In the genomic region with DNA sequence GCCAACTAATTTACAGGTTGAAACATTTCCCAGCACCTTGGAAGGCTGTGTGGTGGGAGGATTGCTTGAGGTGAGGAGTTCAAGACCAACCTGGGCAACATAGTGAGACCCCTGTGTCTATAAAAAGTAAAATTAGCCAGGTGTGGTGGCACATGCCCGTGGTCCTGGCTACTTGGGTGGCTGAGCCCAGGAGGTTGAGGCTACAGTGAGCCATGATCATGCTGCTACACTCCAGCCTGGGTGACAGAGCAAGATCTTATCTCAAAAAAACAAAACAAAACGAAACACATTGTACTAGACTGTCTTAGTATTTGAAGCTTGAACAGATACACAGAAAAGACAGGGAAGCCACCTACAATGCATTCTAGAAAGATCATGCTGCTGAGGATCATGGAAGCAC, we compare ENCODE assay signal across 16 cellular contexts. TPM values are rescaled to one million over a fixed set of nuclear protein-coding genes. Genes with fewer than 3 reads are reported as not detected.
DNase-seq lines count a peak whose midpoint lies in the region; ATAC-seq and TF ChIP-seq lines count a peak whose summit lies in the region.
"Had no signal": no experiment of that assay in that cellular context is flagged by ENCODE, and none has a peak within 500 bp of the region (broad histone marks: within the 10 kb centered on the region; RNA-seq: fewer than 3 reads in every experiment).

No MANE protein-coding gene starts in this region.

- no peaks in the 10 kb centered on the region for H3K27me3 Mint-ChIP-seq in activated naive CD8-positive, alpha-beta T cell
- H3K27me3 Mint-ChIP-seq in activated naive CD8-positive, alpha-beta T cell treated with anti-CD3 and anti-CD28 coated beads for 36 hours, result no peaks in the 10 kb centered on the region

- H3K36me3 ChIP-seq in Loucy (ENCODE audit: insufficient read depth, low read length) (no peaks in the 10 kb centered on the region), psoas muscle (ENCODE audit: insufficient read depth in 1 of 2, low read depth in 1 of 2) (no peaks in the 10 kb centered on the region), WERI-Rb-1 (peaks cover 2% of the 10 kb centered on the region), sigmoid colon (no peaks in the 10 kb centered on the region)
- H3K36me3 ChIP-seq: upper lobe of left lung had no signal

- peak overlapping the region; percentile 82 for H3K4me2 ChIP-seq in Loucy (ENCODE audit: low read depth, low read length, poor library complexity, severe bottlenecking)

- peak overlapping the region; percentile 100 for H3K4me3 ChIP-seq in Loucy (ENCODE audit: low read length, poor library complexity, severe bottlenecking)
- peak overlapping the region; percentile 99 for H3K4me3 ChIP-seq in coronary artery
- H3K4me3 ChIP-seq in psoas muscle, result peak overlapping the region; percentile 75
- H3K4me3 ChIP-seq in WERI-Rb-1 (ENCODE audit: low read depth, low read length), result no peak overlapping the region
- no peak overlapping the region for H3K4me3 ChIP-seq in sigmoid colon
- H3K4me3 ChIP-seq: mucosa of descending colon had no signal

- no peaks in the 10 kb centered on the region for H3F3A ChIP-seq in Loucy (ENCODE audit: low read depth)

- H3K27ac ChIP-seq in coronary artery (no peak overlapping the region), psoas muscle (no peak overlapping the region), WERI-Rb-1 (no peak overlapping the region), sigmoid colon (no peak overlapping the region)
- H3K27ac ChIP-seq: foreskin keratinocyte, upper lobe of left lung had no signal

- DNase-seq in activated naive CD8-positive, alpha-beta T cell treated with anti-CD3 and anti-CD28 coated beads for 36 hours, result no peak
- DNase-seq in coronary artery (ENCODE audit: low spot score), result no peak
- DNase-seq in psoas muscle, result no peak
- DNase-seq in WERI-Rb-1, result no peak
- no peak for DNase-seq in sigmoid colon
- DNase-seq: activated T-cell treated with anti-CD3 and anti-CD28 coated beads, Interleukin-2, amount 50 U/mL, for 1 hour; DMS79; foreskin keratinocyte; mucosa of descending colon; NCI-H2029; NCI-H774; stimulated activated CD4-positive, alpha-beta T cell treated with anti-CD3 and anti-CD28 coated beads, Interleukin-1b, Interleukin-23, amount 100 ng/mL, for 48 hours; upper lobe of left lung had no signal

- ATAC-seq in psoas muscle (no peak), GM18511 (IDR thresholded peaks at IDR 0.05; ENCODE audit: unreplicated experiment) (no peak)
- ATAC-seq: foreskin keratinocyte, mucosa of descending colon had no signal

- no peak overlapping the region for H3K27ac Mint-ChIP-seq in activated naive CD8-positive, alpha-beta T cell
- no peak overlapping the region for H3K27ac Mint-ChIP-seq in activated naive CD8-positive, alpha-beta T cell treated with anti-CD3 and anti-CD28 coated beads for 36 hours

- no peaks in the 10 kb centered on the region for H4K20me1 ChIP-seq in Loucy (ENCODE audit: insufficient read depth, low read length, poor library complexity, severe bottlenecking)

- H3K27me3 ChIP-seq in Loucy (ENCODE audit: insufficient read depth, low read length, poor library complexity, severe bottlenecking) (no peaks in the 10 kb centered on the region), psoas muscle (ENCODE audit: insufficient read depth in 3 of 3, low read length in 2 of 3) (no peaks in the 10 kb centered on the region), WERI-Rb-1 (ENCODE audit: insufficient read depth, low read depth, severe bottlenecking) (no peaks in the 10 kb centered on the region), sigmoid colon (no peaks in the 10 kb centered on the region)
- H3K27me3 ChIP-seq: foreskin keratinocyte, upper lobe of left lung had no signal

- H2AFZ ChIP-seq in Loucy (ENCODE audit: low read length), result no peak overlapping the region

- H3K9ac ChIP-seq in Loucy (ENCODE audit: low read depth, low read length, poor library complexity, severe bottlenecking), result peak overlapping the region; percentile 98

- TF ChIP-seq POLR2A in sigmoid colon (IDR thresholded peaks at IDR 0.05), result no peak

- peaks cover 44% of the 10 kb centered on the region for H3K79me2 ChIP-seq in Loucy (ENCODE audit: insufficient read depth, low read length)

- H3K36me3 Mint-ChIP-seq in activated naive CD8-positive, alpha-beta T cell, result peaks cover 14% of the 10 kb centered on the region
- peaks cover 19% of the 10 kb centered on the region for H3K36me3 Mint-ChIP-seq in activated naive CD8-positive, alpha-beta T cell treated with anti-CD3 and anti-CD28 coated beads for 36 hours

- TF ChIP-seq EP300 in sigmoid colon (IDR thresholded peaks at IDR 0.05), result no peak

- peak overlapping the region; percentile 100 for H3K4me3 Mint-ChIP-seq in activated naive CD8-positive, alpha-beta T cell
- H3K4me3 Mint-ChIP-seq in activated naive CD8-positive, alpha-beta T cell treated with anti-CD3 and anti-CD28 coated beads for 36 hours, result no peak overlapping the region

- H3K9me3 ChIP-seq in Loucy (ENCODE audit: insufficient read depth, low read depth, low read length), result no peaks in the 10 kb centered on the region
- H3K9me3 ChIP-seq in psoas muscle, result no peaks in the 10 kb centered on the region
- no peaks in the 10 kb centered on the region for H3K9me3 ChIP-seq in WERI-Rb-1 (ENCODE audit: severe bottlenecking)
- no peaks in the 10 kb centered on the region for H3K9me3 ChIP-seq in sigmoid colon
- H3K9me3 ChIP-seq: mucosa of descending colon, upper lobe of left lung had no signal

- no peaks in the 10 kb centered on the region for H3K9me2 ChIP-seq in Loucy (replicated peaks; ENCODE audit: low read depth, low read length)

- H3K4me1 ChIP-seq in Loucy (ENCODE audit: insufficient read depth, low read length, poor library complexity, severe bottlenecking), result peaks cover 29% of the 10 kb centered on the region
- H3K4me1 ChIP-seq in psoas muscle, result peaks cover 28% of the 10 kb centered on the region
- H3K4me1 ChIP-seq in sigmoid colon, result peaks cover 0 to 42% (median 32%) of the 10 kb centered on the region in 4 donors

- H3K9me3 Mint-ChIP-seq in activated naive CD8-positive, alpha-beta T cell (ENCODE audit: low read depth), result peaks cover 4% of the 10 kb centered on the region
- peaks cover 2% of the 10 kb centered on the region for H3K9me3 Mint-ChIP-seq in activated naive CD8-positive, alpha-beta T cell treated with anti-CD3 and anti-CD28 coated beads for 36 hours

- TF ChIP-seq CTCF in Loucy (conservative IDR thresholded peaks at IDR 0.05; ENCODE audit: low read length), result no peak
- no peak for TF ChIP-seq CTCF in coronary artery (IDR thresholded peaks at IDR 0.05)
- no peak for TF ChIP-seq CTCF in psoas muscle (IDR thresholded peaks at IDR 0.05)
- TF ChIP-seq CTCF in WERI-Rb-1 (IDR thresholded peaks at IDR 0.05; ENCODE audit: low read depth, low read length), result no peak
- TF ChIP-seq CTCF in sigmoid colon (IDR thresholded peaks at IDR 0.05), result no peak

- 66 to 74% (median 74%) methylated on average over 2 of the region's 2 CpGs for WGBS in psoas muscle, 3 donors
- 46 to 55% methylated on average over 2 of the region's 2 CpGs for WGBS in sigmoid colon, 2 donors

- peaks cover 37% of the 10 kb centered on the region for H3K4me1 Mint-ChIP-seq in activated naive CD8-positive, alpha-beta T cell (ENCODE audit: low read depth)
- H3K4me1 Mint-ChIP-seq in activated naive CD8-positive, alpha-beta T cell treated with anti-CD3 and anti-CD28 coated beads for 36 hours, result peaks cover 27% of the 10 kb centered on the region

- intact Hi-C loops in psoas muscle (cut with DNase I) (loop anchor here in 1 of 2 donors (5.0 kb wide), 2 partner anchors 40 to 615 kb away; no protein-coding TSS in a partner anchor), sigmoid colon (cut with DNase I) (no loop called here)

RNA-seq across cellular contexts. Expression of a gene that starts 2.8 kb away (rescaled TPM):
- 10 to 100 TPM; 21.4 to 22.3 TPM for total RNA-seq in activated naive CD8-positive, alpha-beta T cell treated with anti-CD3 and anti-CD28 coated beads for 36 hours
- 100 to 1,000 TPM in 1 of 4 donors, 10 to 100 TPM in 3; 86.8 to 119 (median 95.3) TPM for total RNA-seq in psoas muscle
- polyA plus RNA-seq in psoas muscle, result 10 to 100 TPM; 62.1 to 66.2 (median 64.9) TPM
- 10 to 100 TPM; 35.5 to 53.5 (median 40.6) TPM for total RNA-seq in sigmoid colon
- polyA plus RNA-seq in sigmoid colon, result 10 to 100 TPM; 24.6 to 48.6 (median 28.9) TPM

RNA-seq across cellular contexts. Expression of a gene that starts 43.7 kb away (rescaled TPM):
- total RNA-seq in activated naive CD8-positive, alpha-beta T cell treated with anti-CD3 and anti-CD28 coated beads for 36 hours, result 100 to 1,000 TPM; 116 to 118 TPM
- total RNA-seq in psoas muscle (10 to 100 TPM in 2 of 4 donors, 1 to 10 TPM in 2; 8.9 to 26.9 (median 11.7) TPM), sigmoid colon (10 to 100 TPM; 19.4 to 24.6 (median 22.0) TPM)
- polyA plus RNA-seq in psoas muscle (1 to 10 TPM; 2.8 to 9.1 (median 3.9) TPM), sigmoid colon (10 to 100 TPM; 24.0 to 42.5 (median 37.2) TPM)

Comparison
In these comparisons a context has a peak if more than half of its experiments do, and no peak if none do; other contexts are left out.
1. H3K4me3 ChIP-seq: peak in Loucy (single experiment), coronary artery (single experiment) and psoas muscle (single experiment); none in WERI-Rb-1 (single experiment) and sigmoid colon (0 of 4).
2. RNA of a gene that starts 43.7 kb away (total RNA-seq): 116 to 118 TPM in activated naive CD8-positive, alpha-beta T cell treated with anti-CD3 and anti-CD28 coated beads for 36 hours; 19.4 to 24.6 TPM in sigmoid colon and 8.9 to 26.9 TPM in psoas muscle; every median in the first group is over 4 times any median in the second.